In the genomic region with DNA sequence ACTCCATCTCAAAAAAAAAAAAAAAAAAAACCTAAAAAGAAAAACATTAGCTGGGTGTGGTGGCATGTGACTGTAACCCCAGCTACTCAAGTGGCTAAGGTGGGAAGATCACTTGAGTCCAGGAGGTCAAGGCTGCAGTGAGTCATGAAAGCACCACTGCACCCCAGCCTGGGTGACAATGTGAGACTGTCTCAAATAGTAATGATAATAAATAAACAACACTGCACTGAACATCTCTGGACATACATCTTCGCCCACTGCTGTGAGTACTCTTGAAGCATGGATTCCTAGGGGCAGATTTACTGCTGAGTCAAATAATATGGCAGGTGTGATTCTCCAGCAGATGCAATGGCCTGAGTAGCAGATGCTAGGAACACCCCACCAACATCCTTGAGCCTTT, we compare ENCODE assay signal across 1 cellular context.
TF ChIP-seq lines count a peak whose summit lies in the region.

No MANE protein-coding gene starts in this region.

TF ChIP-seq in HepG2, 621 proteins besides CTCF, POLR2A, EP300 and RAD21 (continued from another document and continues in another):
- TF ChIP-seq, protein P1, sequence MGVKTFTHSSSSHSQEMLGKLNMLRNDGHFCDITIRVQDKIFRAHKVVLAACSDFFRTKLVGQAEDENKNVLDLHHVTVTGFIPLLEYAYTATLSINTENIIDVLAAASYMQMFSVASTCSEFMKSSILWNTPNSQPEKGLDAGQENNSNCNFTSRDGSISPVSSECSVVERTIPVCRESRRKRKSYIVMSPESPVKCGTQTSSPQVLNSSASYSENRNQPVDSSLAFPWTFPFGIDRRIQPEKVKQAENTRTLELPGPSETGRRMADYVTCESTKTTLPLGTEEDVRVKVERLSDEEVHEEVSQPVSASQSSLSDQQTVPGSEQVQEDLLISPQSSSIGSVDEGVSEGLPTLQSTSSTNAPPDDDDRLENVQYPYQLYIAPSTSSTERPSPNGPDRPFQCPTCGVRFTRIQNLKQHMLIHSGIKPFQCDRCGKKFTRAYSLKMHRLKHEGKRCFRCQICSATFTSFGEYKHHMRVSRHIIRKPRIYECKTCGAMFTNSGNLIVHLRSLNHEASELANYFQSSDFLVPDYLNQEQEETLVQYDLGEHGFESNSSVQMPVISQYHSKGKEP (CRISPR knock-in tag; IDR thresholded peaks at IDR 0.05): no peak
- TF ChIP-seq, protein P2, sequence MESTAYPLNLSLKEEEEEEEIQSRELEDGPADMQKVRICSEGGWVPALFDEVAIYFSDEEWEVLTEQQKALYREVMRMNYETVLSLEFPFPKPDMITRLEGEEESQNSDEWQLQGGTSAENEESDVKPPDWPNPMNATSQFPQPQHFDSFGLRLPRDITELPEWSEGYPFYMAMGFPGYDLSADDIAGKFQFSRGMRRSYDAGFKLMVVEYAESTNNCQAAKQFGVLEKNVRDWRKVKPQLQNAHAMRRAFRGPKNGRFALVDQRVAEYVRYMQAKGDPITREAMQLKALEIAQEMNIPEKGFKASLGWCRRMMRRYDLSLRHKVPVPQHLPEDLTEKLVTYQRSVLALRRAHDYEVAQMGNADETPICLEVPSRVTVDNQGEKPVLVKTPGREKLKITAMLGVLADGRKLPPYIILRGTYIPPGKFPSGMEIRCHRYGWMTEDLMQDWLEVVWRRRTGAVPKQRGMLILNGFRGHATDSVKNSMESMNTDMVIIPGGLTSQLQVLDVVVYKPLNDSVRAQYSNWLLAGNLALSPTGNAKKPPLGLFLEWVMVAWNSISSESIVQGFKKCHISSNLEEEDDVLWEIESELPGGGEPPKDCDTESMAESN (CRISPR knock-in tag; conservative IDR thresholded peaks at IDR 0.05): no peak
- no peak for TF ChIP-seq ZNF136 (CRISPR knock-in tag; IDR thresholded peaks at IDR 0.05; ENCODE audit: low read depth)
- TF ChIP-seq, protein P3, sequence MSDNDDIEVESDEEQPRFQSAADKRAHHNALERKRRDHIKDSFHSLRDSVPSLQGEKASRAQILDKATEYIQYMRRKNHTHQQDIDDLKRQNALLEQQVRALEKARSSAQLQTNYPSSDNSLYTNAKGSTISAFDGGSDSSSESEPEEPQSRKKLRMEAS (IDR thresholded peaks at IDR 0.05): no peak
- peak; percentile 60 to 65; a peak in 3 of 4 replicates for TF ChIP-seq MAFK (conservative IDR thresholded peaks at IDR 0.05 in 1 of 2, IDR thresholded peaks at IDR 0.05 in 1 of 2; ENCODE audit: low read length in 2 of 2)
- no peak for TF ChIP-seq ARNT (IDR thresholded peaks at IDR 0.05)
- TF ChIP-seq, protein P4, sequence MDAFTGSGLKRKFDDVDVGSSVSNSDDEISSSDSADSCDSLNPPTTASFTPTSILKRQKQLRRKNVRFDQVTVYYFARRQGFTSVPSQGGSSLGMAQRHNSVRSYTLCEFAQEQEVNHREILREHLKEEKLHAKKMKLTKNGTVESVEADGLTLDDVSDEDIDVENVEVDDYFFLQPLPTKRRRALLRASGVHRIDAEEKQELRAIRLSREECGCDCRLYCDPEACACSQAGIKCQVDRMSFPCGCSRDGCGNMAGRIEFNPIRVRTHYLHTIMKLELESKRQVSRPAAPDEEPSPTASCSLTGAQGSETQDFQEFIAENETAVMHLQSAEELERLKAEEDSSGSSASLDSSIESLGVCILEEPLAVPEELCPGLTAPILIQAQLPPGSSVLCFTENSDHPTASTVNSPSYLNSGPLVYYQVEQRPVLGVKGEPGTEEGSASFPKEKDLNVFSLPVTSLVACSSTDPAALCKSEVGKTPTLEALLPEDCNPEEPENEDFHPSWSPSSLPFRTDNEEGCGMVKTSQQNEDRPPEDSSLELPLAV (CRISPR knock-in tag; conservative IDR thresholded peaks at IDR 0.05; ENCODE audit: low read depth): no peak
- TF ChIP-seq ZNF841 (CRISPR knock-in tag; IDR thresholded peaks at IDR 0.05; ENCODE audit: borderline replicate concordance): no peak
- TF ChIP-seq HNRNPUL1 (IDR thresholded peaks at IDR 0.05; ENCODE audit: low read depth, low read length): no peak
- no peak for TF ChIP-seq ZNF367 (CRISPR knock-in tag; IDR thresholded peaks at IDR 0.05; ENCODE audit: borderline replicate concordance)
- TF ChIP-seq, protein P5, sequence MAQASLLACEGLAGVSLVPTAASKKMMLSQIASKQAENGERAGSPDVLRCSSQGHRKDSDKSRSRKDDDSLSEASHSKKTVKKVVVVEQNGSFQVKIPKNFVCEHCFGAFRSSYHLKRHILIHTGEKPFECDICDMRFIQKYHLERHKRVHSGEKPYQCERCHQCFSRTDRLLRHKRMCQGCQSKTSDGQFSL (CRISPR knock-in tag; IDR thresholded peaks at IDR 0.05): no peak
- TF ChIP-seq, protein P6, sequence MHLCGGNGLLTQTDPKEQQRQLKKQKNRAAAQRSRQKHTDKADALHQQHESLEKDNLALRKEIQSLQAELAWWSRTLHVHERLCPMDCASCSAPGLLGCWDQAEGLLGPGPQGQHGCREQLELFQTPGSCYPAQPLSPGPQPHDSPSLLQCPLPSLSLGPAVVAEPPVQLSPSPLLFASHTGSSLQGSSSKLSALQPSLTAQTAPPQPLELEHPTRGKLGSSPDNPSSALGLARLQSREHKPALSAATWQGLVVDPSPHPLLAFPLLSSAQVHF (CRISPR knock-in tag; IDR thresholded peaks at IDR 0.05): no peak
- no peak for TF ChIP-seq TRIM24 (CRISPR knock-in tag; IDR thresholded peaks at IDR 0.05)
- TF ChIP-seq ONECUT2 (CRISPR knock-in tag; IDR thresholded peaks at IDR 0.05): no peak
- TF ChIP-seq CHCHD3 (CRISPR knock-in tag; IDR thresholded peaks at IDR 0.05): no peak
- TF ChIP-seq SYNCRIP (IDR thresholded peaks at IDR 0.05; ENCODE audit: insufficient read depth, low read depth, low read length): no peak
- TF ChIP-seq, protein P7, sequence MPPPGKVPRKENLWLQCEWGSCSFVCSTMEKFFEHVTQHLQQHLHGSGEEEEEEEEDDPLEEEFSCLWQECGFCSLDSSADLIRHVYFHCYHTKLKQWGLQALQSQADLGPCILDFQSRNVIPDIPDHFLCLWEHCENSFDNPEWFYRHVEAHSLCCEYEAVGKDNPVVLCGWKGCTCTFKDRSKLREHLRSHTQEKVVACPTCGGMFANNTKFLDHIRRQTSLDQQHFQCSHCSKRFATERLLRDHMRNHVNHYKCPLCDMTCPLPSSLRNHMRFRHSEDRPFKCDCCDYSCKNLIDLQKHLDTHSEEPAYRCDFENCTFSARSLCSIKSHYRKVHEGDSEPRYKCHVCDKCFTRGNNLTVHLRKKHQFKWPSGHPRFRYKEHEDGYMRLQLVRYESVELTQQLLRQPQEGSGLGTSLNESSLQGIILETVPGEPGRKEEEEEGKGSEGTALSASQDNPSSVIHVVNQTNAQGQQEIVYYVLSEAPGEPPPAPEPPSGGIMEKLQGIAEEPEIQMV (CRISPR knock-in tag; IDR thresholded peaks at IDR 0.05; ENCODE audit: low read depth): no peak
- no peak for TF ChIP-seq GTF3A (CRISPR knock-in tag; conservative IDR thresholded peaks at IDR 0.05)
- no peak for TF ChIP-seq KDM2A (CRISPR knock-in tag; IDR thresholded peaks at IDR 0.05; ENCODE audit: borderline replicate concordance, low read depth)
- TF ChIP-seq JUN (CRISPR knock-in tag; IDR thresholded peaks at IDR 0.05): no peak
- no peak for TF ChIP-seq YY1 (IDR thresholded peaks at IDR 0.05; ENCODE audit: insufficient read depth, insufficient replicate concordance, low read depth, low read length)
- TF ChIP-seq HNRNPLL (IDR thresholded peaks at IDR 0.05; ENCODE audit: low read depth, low read length, poor library complexity, severe bottlenecking): no peak
- TF ChIP-seq ZNF773 (CRISPR knock-in tag; IDR thresholded peaks at IDR 0.05; ENCODE audit: borderline replicate concordance): no peak
- TF ChIP-seq CEBPB (IDR thresholded peaks at IDR 0.05; ENCODE audit: borderline replicate concordance, low read depth, low read length): no peak
- TF ChIP-seq TEAD3 (CRISPR knock-in tag; optimal IDR thresholded peaks at IDR 0.05; ENCODE audit: borderline replicate concordance): no peak
- TF ChIP-seq, protein P8, sequence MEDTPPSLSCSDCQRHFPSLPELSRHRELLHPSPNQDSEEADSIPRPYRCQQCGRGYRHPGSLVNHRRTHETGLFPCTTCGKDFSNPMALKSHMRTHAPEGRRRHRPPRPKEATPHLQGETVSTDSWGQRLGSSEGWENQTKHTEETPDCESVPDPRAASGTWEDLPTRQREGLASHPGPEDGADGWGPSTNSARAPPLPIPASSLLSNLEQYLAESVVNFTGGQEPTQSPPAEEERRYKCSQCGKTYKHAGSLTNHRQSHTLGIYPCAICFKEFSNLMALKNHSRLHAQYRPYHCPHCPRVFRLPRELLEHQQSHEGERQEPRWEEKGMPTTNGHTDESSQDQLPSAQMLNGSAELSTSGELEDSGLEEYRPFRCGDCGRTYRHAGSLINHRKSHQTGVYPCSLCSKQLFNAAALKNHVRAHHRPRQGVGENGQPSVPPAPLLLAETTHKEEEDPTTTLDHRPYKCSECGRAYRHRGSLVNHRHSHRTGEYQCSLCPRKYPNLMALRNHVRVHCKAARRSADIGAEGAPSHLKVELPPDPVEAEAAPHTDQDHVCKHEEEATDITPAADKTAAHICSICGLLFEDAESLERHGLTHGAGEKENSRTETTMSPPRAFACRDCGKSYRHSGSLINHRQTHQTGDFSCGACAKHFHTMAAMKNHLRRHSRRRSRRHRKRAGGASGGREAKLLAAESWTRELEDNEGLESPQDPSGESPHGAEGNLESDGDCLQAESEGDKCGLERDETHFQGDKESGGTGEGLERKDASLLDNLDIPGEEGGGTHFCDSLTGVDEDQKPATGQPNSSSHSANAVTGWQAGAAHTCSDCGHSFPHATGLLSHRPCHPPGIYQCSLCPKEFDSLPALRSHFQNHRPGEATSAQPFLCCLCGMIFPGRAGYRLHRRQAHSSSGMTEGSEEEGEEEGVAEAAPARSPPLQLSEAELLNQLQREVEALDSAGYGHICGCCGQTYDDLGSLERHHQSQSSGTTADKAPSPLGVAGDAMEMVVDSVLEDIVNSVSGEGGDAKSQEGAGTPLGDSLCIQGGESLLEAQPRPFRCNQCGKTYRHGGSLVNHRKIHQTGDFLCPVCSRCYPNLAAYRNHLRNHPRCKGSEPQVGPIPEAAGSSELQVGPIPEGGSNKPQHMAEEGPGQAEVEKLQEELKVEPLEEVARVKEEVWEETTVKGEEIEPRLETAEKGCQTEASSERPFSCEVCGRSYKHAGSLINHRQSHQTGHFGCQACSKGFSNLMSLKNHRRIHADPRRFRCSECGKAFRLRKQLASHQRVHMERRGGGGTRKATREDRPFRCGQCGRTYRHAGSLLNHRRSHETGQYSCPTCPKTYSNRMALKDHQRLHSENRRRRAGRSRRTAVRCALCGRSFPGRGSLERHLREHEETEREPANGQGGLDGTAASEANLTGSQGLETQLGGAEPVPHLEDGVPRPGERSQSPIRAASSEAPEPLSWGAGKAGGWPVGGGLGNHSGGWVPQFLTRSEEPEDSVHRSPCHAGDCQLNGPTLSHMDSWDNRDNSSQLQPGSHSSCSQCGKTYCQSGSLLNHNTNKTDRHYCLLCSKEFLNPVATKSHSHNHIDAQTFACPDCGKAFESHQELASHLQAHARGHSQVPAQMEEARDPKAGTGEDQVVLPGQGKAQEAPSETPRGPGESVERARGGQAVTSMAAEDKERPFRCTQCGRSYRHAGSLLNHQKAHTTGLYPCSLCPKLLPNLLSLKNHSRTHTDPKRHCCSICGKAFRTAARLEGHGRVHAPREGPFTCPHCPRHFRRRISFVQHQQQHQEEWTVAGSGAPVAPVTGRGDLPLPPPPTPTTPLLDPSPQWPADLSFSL (CRISPR knock-in tag; IDR thresholded peaks at IDR 0.05): no peak
- TF ChIP-seq KDM6A (CRISPR knock-in tag; IDR thresholded peaks at IDR 0.05; ENCODE audit: low read depth): no peak
- TF ChIP-seq, protein P9, sequence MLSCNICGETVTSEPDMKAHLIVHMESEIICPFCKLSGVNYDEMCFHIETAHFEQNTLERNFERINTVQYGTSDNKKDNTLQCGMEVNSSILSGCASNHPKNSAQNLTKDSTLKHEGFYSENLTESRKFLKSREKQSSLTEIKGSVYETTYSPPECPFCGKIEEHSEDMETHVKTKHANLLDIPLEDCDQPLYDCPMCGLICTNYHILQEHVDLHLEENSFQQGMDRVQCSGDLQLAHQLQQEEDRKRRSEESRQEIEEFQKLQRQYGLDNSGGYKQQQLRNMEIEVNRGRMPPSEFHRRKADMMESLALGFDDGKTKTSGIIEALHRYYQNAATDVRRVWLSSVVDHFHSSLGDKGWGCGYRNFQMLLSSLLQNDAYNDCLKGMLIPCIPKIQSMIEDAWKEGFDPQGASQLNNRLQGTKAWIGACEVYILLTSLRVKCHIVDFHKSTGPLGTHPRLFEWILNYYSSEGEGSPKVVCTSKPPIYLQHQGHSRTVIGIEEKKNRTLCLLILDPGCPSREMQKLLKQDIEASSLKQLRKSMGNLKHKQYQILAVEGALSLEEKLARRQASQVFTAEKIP (CRISPR knock-in tag; IDR thresholded peaks at IDR 0.05; ENCODE audit: borderline replicate concordance): no peak
- no peak for TF ChIP-seq STAT5B (CRISPR knock-in tag; IDR thresholded peaks at IDR 0.05)
- TF ChIP-seq, protein P10, sequence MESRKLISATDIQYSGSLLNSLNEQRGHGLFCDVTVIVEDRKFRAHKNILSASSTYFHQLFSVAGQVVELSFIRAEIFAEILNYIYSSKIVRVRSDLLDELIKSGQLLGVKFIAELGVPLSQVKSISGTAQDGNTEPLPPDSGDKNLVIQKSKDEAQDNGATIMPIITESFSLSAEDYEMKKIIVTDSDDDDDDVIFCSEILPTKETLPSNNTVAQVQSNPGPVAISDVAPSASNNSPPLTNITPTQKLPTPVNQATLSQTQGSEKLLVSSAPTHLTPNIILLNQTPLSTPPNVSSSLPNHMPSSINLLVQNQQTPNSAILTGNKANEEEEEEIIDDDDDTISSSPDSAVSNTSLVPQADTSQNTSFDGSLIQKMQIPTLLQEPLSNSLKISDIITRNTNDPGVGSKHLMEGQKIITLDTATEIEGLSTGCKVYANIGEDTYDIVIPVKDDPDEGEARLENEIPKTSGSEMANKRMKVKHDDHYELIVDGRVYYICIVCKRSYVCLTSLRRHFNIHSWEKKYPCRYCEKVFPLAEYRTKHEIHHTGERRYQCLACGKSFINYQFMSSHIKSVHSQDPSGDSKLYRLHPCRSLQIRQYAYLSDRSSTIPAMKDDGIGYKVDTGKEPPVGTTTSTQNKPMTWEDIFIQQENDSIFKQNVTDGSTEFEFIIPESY (CRISPR knock-in tag; IDR thresholded peaks at IDR 0.05): no peak
- TF ChIP-seq SNAI1 (CRISPR knock-in tag; IDR thresholded peaks at IDR 0.05; ENCODE audit: borderline replicate concordance): no peak
- TF ChIP-seq ZNF550 (CRISPR knock-in tag; IDR thresholded peaks at IDR 0.05; ENCODE audit: borderline replicate concordance): no peak
- TF ChIP-seq, protein P11, sequence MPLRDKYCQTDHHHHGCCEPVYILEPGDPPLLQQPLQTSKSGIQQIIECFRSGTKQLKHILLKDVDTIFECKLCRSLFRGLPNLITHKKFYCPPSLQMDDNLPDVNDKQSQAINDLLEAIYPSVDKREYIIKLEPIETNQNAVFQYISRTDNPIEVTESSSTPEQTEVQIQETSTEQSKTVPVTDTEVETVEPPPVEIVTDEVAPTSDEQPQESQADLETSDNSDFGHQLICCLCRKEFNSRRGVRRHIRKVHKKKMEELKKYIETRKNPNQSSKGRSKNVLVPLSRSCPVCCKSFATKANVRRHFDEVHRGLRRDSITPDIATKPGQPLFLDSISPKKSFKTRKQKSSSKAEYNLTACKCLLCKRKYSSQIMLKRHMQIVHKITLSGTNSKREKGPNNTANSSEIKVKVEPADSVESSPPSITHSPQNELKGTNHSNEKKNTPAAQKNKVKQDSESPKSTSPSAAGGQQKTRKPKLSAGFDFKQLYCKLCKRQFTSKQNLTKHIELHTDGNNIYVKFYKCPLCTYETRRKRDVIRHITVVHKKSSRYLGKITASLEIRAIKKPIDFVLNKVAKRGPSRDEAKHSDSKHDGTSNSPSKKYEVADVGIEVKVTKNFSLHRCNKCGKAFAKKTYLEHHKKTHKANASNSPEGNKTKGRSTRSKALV (CRISPR knock-in tag; IDR thresholded peaks at IDR 0.05): no peak
- no peak for TF ChIP-seq CHD2 (IDR thresholded peaks at IDR 0.05; ENCODE audit: low read depth, low read length)
- no peak for TF ChIP-seq SP5 (CRISPR knock-in tag; IDR thresholded peaks at IDR 0.05; ENCODE audit: borderline replicate concordance, low read depth)
- TF ChIP-seq BHLHE40 (IDR thresholded peaks at IDR 0.05; ENCODE audit: low read length): 0 out of 2 replicates have a peak, but pooled peaks have one; percentile 19
- TF ChIP-seq ZNF577 (CRISPR knock-in tag; IDR thresholded peaks at IDR 0.05; ENCODE audit: borderline replicate concordance, low read depth): no peak
- 0 out of 2 replicates have a peak, but pooled peaks have one; percentile 17 for TF ChIP-seq TBX2 (CRISPR knock-in tag; IDR thresholded peaks at IDR 0.05; ENCODE audit: borderline replicate concordance)
